In genomic region chr1:21241761-21242581, GRCh38 we compare ENCODE assay signal across 23 cellular contexts. TPM values are rescaled to one million over a fixed set of nuclear protein-coding genes. Genes with fewer than 3 reads are reported as not detected.
DNase-seq lines count a peak whose midpoint lies in the region; ATAC-seq, FAIRE-seq and TF ChIP-seq lines count a peak whose summit lies in the region.
"Had no signal": no experiment of that assay in that cellular context is flagged by ENCODE, and none has a peak within 500 bp of the region (broad histone marks: within the 10 kb centered on the region; RNA-seq: fewer than 3 reads in every experiment).

No MANE protein-coding gene starts in this region.

- intact Hi-C loops in right cardiac atrium (cut with DNase I) (loop anchor here in 1 of 4 donors (10.0 kb wide), 1 partner anchor 413 kb away; no protein-coding TSS in a partner anchor), left ventricle myocardium inferior (cut with micrococcal nuclease) (no loop called here), thyroid gland (cut with DNase I) (no loop called here)

- H3K27ac ChIP-seq in right cardiac atrium (ENCODE audit: low read length) (no peak overlapping the region), left ventricle myocardium inferior (replicated peaks) (no peak overlapping the region), thyroid gland (no peak overlapping the region)
- H3K27ac ChIP-seq: C4-2B, heart left ventricle, lower lobe of right lung, thoracic aorta had no signal

- no peak for TF ChIP-seq POLR2A in thyroid gland (IDR thresholded peaks at IDR 0.05)

- H3K36me3 ChIP-seq in left ventricle myocardium inferior (peaks cover 96% of the 10 kb centered on the region), thyroid gland (peaks cover 56 to 59% of the 10 kb centered on the region in 2 donors)

- peaks cover 0 to 3% of the 10 kb centered on the region in 2 donors for H3K4me1 Mint-ChIP-seq in stimulated activated naive B cell treated with anti-CD40 and anti-IgM and Interleukin-4, amounts not matched to agents 10 μg/mL and 1 μg/mL and 100 μg/mL, for 72 hours

- no peaks in the 10 kb centered on the region for H3K9me3 ChIP-seq in right cardiac atrium (ENCODE audit: control insufficient read depth, low read length)
- H3K9me3 ChIP-seq in left ventricle myocardium inferior (replicated peaks): no peaks in the 10 kb centered on the region
- H3K9me3 ChIP-seq in thyroid gland: no peaks in the 10 kb centered on the region
- H3K9me3 ChIP-seq: heart left ventricle, lower lobe of right lung, thoracic aorta had no signal

- WGBS in right cardiac atrium: 77% methylated on average over 12 of the region's 12 CpGs
- 82 to 87% methylated on average over 12 of the region's 12 CpGs for WGBS in thyroid gland, 2 donors

- peaks cover 47 to 66% of the 10 kb centered on the region in 2 donors for H3K36me3 Mint-ChIP-seq in stimulated activated naive B cell treated with anti-CD40 and anti-IgM and Interleukin-4, amounts not matched to agents 10 μg/mL and 1 μg/mL and 100 μg/mL, for 72 hours

- TF ChIP-seq CTCF in left ventricle myocardium inferior (IDR thresholded peaks at IDR 0.05; ENCODE audit: borderline replicate concordance) (no peak), thyroid gland (IDR thresholded peaks at IDR 0.05) (no peak)

- no peaks in the 10 kb centered on the region for H3K27me3 Mint-ChIP-seq in stimulated activated naive B cell treated with anti-CD40 and anti-IgM and Interleukin-4, amounts not matched to agents 10 μg/mL and 1 μg/mL and 100 μg/mL, for 72 hours
- H3K27me3 Mint-ChIP-seq: activated naive CD8-positive, alpha-beta T cell treated with anti-CD3 and anti-CD28 coated beads, Interleukin-2, amount 50 U/mL, for 24 hours had no signal

- peak overlapping the region; percentile 71 for H3K27ac Mint-ChIP-seq in stimulated activated naive B cell treated with anti-CD40 and anti-IgM and Interleukin-4, amounts not matched to agents 10 μg/mL and 1 μg/mL and 100 μg/mL, for 72 hours
- H3K27ac Mint-ChIP-seq: activated naive CD8-positive, alpha-beta T cell treated with anti-CD3 and anti-CD28 coated beads, Interleukin-2, amount 50 U/mL, for 24 hours had no signal

- no peak overlapping the region for H3K4me3 Mint-ChIP-seq in stimulated activated naive B cell treated with anti-CD40 and anti-IgM and Interleukin-4, amounts not matched to agents 10 μg/mL and 1 μg/mL and 100 μg/mL, for 72 hours
- H3K4me3 Mint-ChIP-seq: activated naive CD8-positive, alpha-beta T cell treated with anti-CD3 and anti-CD28 coated beads, Interleukin-2, amount 50 U/mL, for 24 hours had no signal

- peak in 1 of 2 donors; percentile 4 for ATAC-seq in right cardiac atrium
- ATAC-seq in stimulated activated naive B cell treated with anti-CD40 and anti-IgM and Interleukin-4, amounts not matched to agents 10 μg/mL and 1 μg/mL and 100 μg/mL, for 72 hours (replicated peaks): no peak
- ATAC-seq in GM21381 (IDR thresholded peaks at IDR 0.05; ENCODE audit: unreplicated experiment): no peak
- ATAC-seq: activated naive CD8-positive, alpha-beta T cell treated with anti-CD3 and anti-CD28 coated beads, Interleukin-2, amount 50 U/mL, for 24 hours; GM12878; heart left ventricle; sciatic nerve had no signal

- H3K4me1 ChIP-seq in right cardiac atrium (ENCODE audit: control insufficient read depth, insufficient read depth, low read length) (peaks cover 4% of the 10 kb centered on the region), left ventricle myocardium inferior (peaks cover 26% of the 10 kb centered on the region), thyroid gland (no peaks in the 10 kb centered on the region)
- H3K4me1 ChIP-seq: lower lobe of right lung had no signal

- DNase-seq in right cardiac atrium (peak in 2 of 3 donors; percentile 11), left ventricle myocardium inferior (no peak), RCC 7860 (ENCODE audit: low spot score) (peak; percentile 73), kidney tubule cell (ENCODE audit: low spot score) (peak; percentile 33), NOMO-1 treated with dmso at 0.1 percent for 144 hours (lab: John Stamatoyannopoulos, UW; ENCODE audit: unreplicated experiment) (no peak), thyroid gland (no peak)
- DNase-seq in stimulated activated naive B cell treated with anti-CD40 and anti-IgM and Interleukin-4, amounts not matched to agents 10 μg/mL and 1 μg/mL and 100 μg/mL, for 72 hours: no peak
- DNase-seq: ACHN; activated CD4-positive, CD25-positive, alpha-beta regulatory T cell; activated naive CD8-positive, alpha-beta T cell treated with anti-CD3 and anti-CD28 coated beads, Interleukin-2, amount 50 U/mL, for 24 hours; dermis blood vessel endothelial cell; heart left ventricle; Kasumi-1; lower lobe of right lung; NCI-H1048; NCI-H1930; NCI-H345 had no signal

- peak; percentile 90 for FAIRE-seq in RCC 7860 (lab: Jason Lieb, UNC)
- FAIRE-seq: GM12878, H1 had no signal

- no peaks in the 10 kb centered on the region for H3K9me3 Mint-ChIP-seq in stimulated activated naive B cell treated with anti-CD40 and anti-IgM and Interleukin-4, amounts not matched to agents 10 μg/mL and 1 μg/mL and 100 μg/mL, for 72 hours
- H3K9me3 Mint-ChIP-seq: activated naive CD8-positive, alpha-beta T cell treated with anti-CD3 and anti-CD28 coated beads, Interleukin-2, amount 50 U/mL, for 24 hours had no signal

- H3K4me3 ChIP-seq in right cardiac atrium (ENCODE audit: low read length): no peak overlapping the region
- no peak overlapping the region for H3K4me3 ChIP-seq in left ventricle myocardium inferior
- H3K4me3 ChIP-seq in thyroid gland (replicated peaks in 1 of 3): no peak overlapping the region
- H3K4me3 ChIP-seq: GM12878, heart left ventricle, lower lobe of right lung, thoracic aorta had no signal

- H3K27me3 ChIP-seq in right cardiac atrium (ENCODE audit: control insufficient read depth, insufficient read depth) (no peaks in the 10 kb centered on the region), left ventricle myocardium inferior (ENCODE audit: low read depth) (no peaks in the 10 kb centered on the region), thyroid gland (no peaks in the 10 kb centered on the region)
- H3K27me3 ChIP-seq: heart left ventricle had no signal

RNA-seq across cellular contexts. Expression of gene ECE1, which starts 48.3 kb away (rescaled TPM):
- total RNA-seq in right cardiac atrium: 100 to 1,000 TPM in 3 of 4 donors, 10 to 100 TPM in 1; 99.1 to 158 (median 114) TPM
- 76.2 TPM for polyA plus RNA-seq in right cardiac atrium
- total RNA-seq in left ventricle myocardium inferior: 54.7 TPM
- 100 to 1,000 TPM in 2 of 4 donors, 10 to 100 TPM in 2; 74.5 to 146 (median 97.2) TPM for total RNA-seq in thyroid gland

Comparison
In these comparisons a context has a peak if more than half of its experiments do, and no peak if none do; other contexts are left out.
1. DNase-seq: peak in right cardiac atrium (2 of 3), RCC 7860 (single experiment) and kidney tubule cell (single experiment); none in left ventricle myocardium inferior (single experiment), stimulated activated naive B cell treated with anti-CD40 and anti-IgM and Interleukin-4, amounts not matched to agents 10 μg/mL and 1 μg/mL and 100 μg/mL, for 72 hours (single experiment), NOMO-1 treated with dmso at 0.1 percent for 144 hours (single experiment) and thyroid gland (0 of 2).